10 cellular contexts compared by ENCODE assay signal in genomic region chr22:20866716-20867115, GRCh38. TPM values are rescaled to one million over a fixed set of nuclear protein-coding genes. Genes with fewer than 3 reads are reported as not detected.
A peak's percentile ranks its signal among the peaks of the same experiment; 100 is the strongest.
DNase-seq lines count a peak whose midpoint lies in the region; ATAC-seq and TF ChIP-seq lines count a peak whose summit lies in the region.
"Had no signal": no experiment of that assay in that cellular context is flagged by ENCODE, and none has a peak within 500 bp of the region (broad histone marks: within the 10 kb centered on the region; RNA-seq: fewer than 3 reads in every experiment).

No MANE protein-coding gene starts in this region.

- no peak for ATAC-seq in GM21390 (IDR thresholded peaks at IDR 0.05; ENCODE audit: unreplicated experiment)
- no peak for ATAC-seq in GM19455 (IDR thresholded peaks at IDR 0.05; ENCODE audit: unreplicated experiment)

- H3K27me3 ChIP-seq in hepatocyte (no peaks in the 10 kb centered on the region), smooth muscle cell (ENCODE audit: low read depth) (no peaks in the 10 kb centered on the region)
- H3K27me3 ChIP-seq: SJSA1 had no signal

- H3K27ac ChIP-seq in hepatocyte (peak overlapping the region; percentile 86), smooth muscle cell (ENCODE audit: low read depth) (no peak overlapping the region)
- H3K27ac ChIP-seq: KMS-11, SJSA1 had no signal

- TF ChIP-seq CTCF in hepatocyte (IDR thresholded peaks at IDR 0.05; ENCODE audit: poor library complexity) (no peak), smooth muscle cell (IDR thresholded peaks at IDR 0.05; ENCODE audit: borderline replicate concordance, insufficient read depth, poor library complexity, severe bottlenecking) (no peak)

- H3K36me3 Mint-ChIP-seq in activated CD4-positive, alpha-beta memory T cell treated with anti-CD3 and anti-CD28 coated beads for 36 hours = peaks cover 4% of the 10 kb centered on the region

- H3K4me2 ChIP-seq in hepatocyte = peak overlapping the region; percentile 52
- H3K4me2 ChIP-seq in smooth muscle cell = peak overlapping the region; percentile 5
- H3K4me2 ChIP-seq: KMS-11 had no signal

- H2AFZ ChIP-seq in hepatocyte (no peak overlapping the region), smooth muscle cell (ENCODE audit: low read depth) (no peak overlapping the region)

- H4K20me1 ChIP-seq in hepatocyte (ENCODE audit: insufficient read depth, poor library complexity, severe bottlenecking) = no peaks in the 10 kb centered on the region
- H4K20me1 ChIP-seq in smooth muscle cell (ENCODE audit: low read depth) = peaks cover 80% of the 10 kb centered on the region

- H3K9me3 Mint-ChIP-seq in activated CD4-positive, alpha-beta memory T cell treated with anti-CD3 and anti-CD28 coated beads for 36 hours = no peaks in the 10 kb centered on the region
- H3K9me3 Mint-ChIP-seq: central memory CD8-positive, alpha-beta T cell had no signal

- WGBS in hepatocyte (ENCODE audit: low lambda C conversion rate, missing lambda C conversion rate) = 75% methylated on average over 4 of the region's 4 CpGs
- WGBS in smooth muscle cell (ENCODE audit: low lambda C conversion rate) = 77% methylated on average over 4 of the region's 4 CpGs

- H3K36me3 ChIP-seq in hepatocyte (replicated peaks; ENCODE audit: insufficient read depth, low read depth) (no peaks in the 10 kb centered on the region), smooth muscle cell (ENCODE audit: low read depth) (peaks cover 6% of the 10 kb centered on the region)

- no peaks in the 10 kb centered on the region for H3K9me2 ChIP-seq in hepatocyte (replicated peaks; ENCODE audit: insufficient read depth)

- H3K9ac ChIP-seq in smooth muscle cell (ENCODE audit: low read depth) = no peak overlapping the region
- H3K9ac ChIP-seq: KMS-11 had no signal

- CTCF ChIA-PET in activated CD4-positive, alpha-beta memory T cell treated with anti-CD3 and anti-CD28 coated beads for 36 hours (lab: Charles Lee) = no interaction called here

- H3F3A ChIP-seq in smooth muscle cell (ENCODE audit: low read depth) = peaks cover 27% of the 10 kb centered on the region

- H3K4me3 ChIP-seq in hepatocyte = no peak overlapping the region
- no peak overlapping the region for H3K4me3 ChIP-seq in smooth muscle cell
- H3K4me3 ChIP-seq: SJSA1 had no signal

- H3K79me2 ChIP-seq in hepatocyte (peaks cover 45% of the 10 kb centered on the region), smooth muscle cell (ENCODE audit: low read depth) (no peaks in the 10 kb centered on the region)

- peaks cover 25% of the 10 kb centered on the region for H3K4me1 ChIP-seq in hepatocyte (ENCODE audit: insufficient read depth)
- H3K4me1 ChIP-seq in smooth muscle cell (ENCODE audit: low read depth) = no peaks in the 10 kb centered on the region
- H3K4me1 ChIP-seq: SJSA1 had no signal

- no peaks in the 10 kb centered on the region for H3K27me3 Mint-ChIP-seq in activated CD4-positive, alpha-beta memory T cell treated with anti-CD3 and anti-CD28 coated beads for 36 hours
- H3K27me3 Mint-ChIP-seq: central memory CD8-positive, alpha-beta T cell had no signal

- H3K27ac Mint-ChIP-seq in activated CD4-positive, alpha-beta memory T cell treated with anti-CD3 and anti-CD28 coated beads for 36 hours = peak overlapping the region; percentile 11

- peaks cover 24% of the 10 kb centered on the region for H3K4me1 Mint-ChIP-seq in activated CD4-positive, alpha-beta memory T cell treated with anti-CD3 and anti-CD28 coated beads for 36 hours (ENCODE audit: low read depth)

- intact Hi-C loops in activated CD4-positive, alpha-beta memory T cell treated with anti-CD3 and anti-CD28 coated beads for 36 hours (cut with micrococcal nuclease) = no loop called here

- no peak overlapping the region for H3K4me3 Mint-ChIP-seq in activated CD4-positive, alpha-beta memory T cell treated with anti-CD3 and anti-CD28 coated beads for 36 hours
- H3K4me3 Mint-ChIP-seq: central memory CD8-positive, alpha-beta T cell had no signal

- no peaks in the 10 kb centered on the region for H3K9me3 ChIP-seq in hepatocyte (ENCODE audit: low read depth)
- no peaks in the 10 kb centered on the region for H3K9me3 ChIP-seq in smooth muscle cell (replicated peaks; ENCODE audit: low read depth)
- H3K9me3 ChIP-seq: SJSA1 had no signal

- DNase-seq in activated CD4-positive, alpha-beta memory T cell treated with anti-CD3 and anti-CD28 coated beads for 36 hours = no peak
- DNase-seq in hepatocyte (ENCODE audit: low spot score) = no peak
- no peak for DNase-seq in smooth muscle cell (lab: John Stamatoyannopoulos, UW; ENCODE audit: unreplicated experiment)
- DNase-seq in GF-D8 (lab: John Stamatoyannopoulos, UW) = no peak
- DNase-seq: NCI-H345 had no signal

- POLR2A ChIA-PET in activated CD4-positive, alpha-beta memory T cell treated with anti-CD3 and anti-CD28 coated beads for 36 hours (lab: Charles Lee) = no interaction called here

RNA-seq across cellular contexts. Expression of gene SNAP29, which starts 7.9 kb away (rescaled TPM):
- total RNA-seq in activated CD4-positive, alpha-beta memory T cell treated with anti-CD3 and anti-CD28 coated beads for 36 hours = 10 to 100 TPM; 28.2 to 29.1 TPM
- total RNA-seq in hepatocyte (14.5 and 15.7 TPM in 2 replicates), smooth muscle cell (8.1 and 9.4 TPM in 2 replicates)
- polyA plus RNA-seq in hepatocyte (34.3 and 41.0 TPM in 2 replicates), smooth muscle cell (28.8 and 32.1 TPM in 2 replicates)

RNA-seq across cellular contexts. Expression of gene PI4KA, which starts 8.1 kb away (rescaled TPM):
- 10 to 100 TPM; 57.9 to 58.9 TPM for total RNA-seq in activated CD4-positive, alpha-beta memory T cell treated with anti-CD3 and anti-CD28 coated beads for 36 hours
- 59.1 and 62.2 TPM in 2 replicates for total RNA-seq in hepatocyte
- polyA plus RNA-seq in hepatocyte = 75.7 and 80.5 TPM in 2 replicates
- 19.2 and 33.2 TPM in 2 replicates for total RNA-seq in smooth muscle cell
- 23.5 and 47.8 TPM in 2 replicates for polyA plus RNA-seq in smooth muscle cell

RNA-seq across cellular contexts. Expression of gene CRKL, which starts 50.5 kb away (rescaled TPM):
- 10 to 100 TPM; 65.1 to 65.7 TPM for total RNA-seq in activated CD4-positive, alpha-beta memory T cell treated with anti-CD3 and anti-CD28 coated beads for 36 hours
- 46.5 and 49.2 TPM in 2 replicates for total RNA-seq in hepatocyte
- polyA plus RNA-seq in hepatocyte = 30.7 and 31.8 TPM in 2 replicates
- 40.9 TPM in 2 replicates for total RNA-seq in smooth muscle cell
- 25.1 and 26.6 TPM in 2 replicates for polyA plus RNA-seq in smooth muscle cell
